1 cellular context compared by ENCODE assay signal in genomic region chr19:3852614-3853254, GRCh38.
A peak's percentile ranks its signal among the peaks of the same experiment; 100 is the strongest.
TF ChIP-seq lines count a peak whose summit lies in the region.

No MANE protein-coding gene starts in this region.

TF ChIP-seq in HEK293, 187 proteins besides CTCF, POLR2A, EP300 and RAD21 (continued from another document and continues in another):
- TF ChIP-seq INSM2 (tag by site-specific recombination; IDR thresholded peaks at IDR 0.05) (peak; percentile 31; the same call in 1 of the 2 replicates), PRDM4 (tag by site-specific recombination; IDR thresholded peaks at IDR 0.05) (no peak), ZNF112 (tag by site-specific recombination; IDR thresholded peaks at IDR 0.05) (0 out of 2 replicates have a peak, but pooled peaks have one; percentile 20), ZNF555 (tag by site-specific recombination; conservative IDR thresholded peaks at IDR 0.05) (no peak), ZNF548 (tag by site-specific recombination; IDR thresholded peaks at IDR 0.05) (0 out of 2 replicates have a peak, but pooled peaks have one; percentile 10), PRDM2 (tag by site-specific recombination; IDR thresholded peaks at IDR 0.05; ENCODE audit: borderline replicate concordance) (no peak), ZNF521 (tag by site-specific recombination; IDR thresholded peaks at IDR 0.05) (no peak), ZNF335 (tag by site-specific recombination; conservative IDR thresholded peaks at IDR 0.05) (peak; percentile 33; the same call in 1 of the 2 replicates), KLF9 (tag by site-specific recombination; IDR thresholded peaks at IDR 0.05; ENCODE audit: low read depth) (no peak), ZBTB21 (tag by site-specific recombination; IDR thresholded peaks at IDR 0.05) (0 out of 2 replicates have a peak, but pooled peaks have one; percentile 37), ZBTB10 (tag by site-specific recombination; IDR thresholded peaks at IDR 0.05) (peak; percentile 75), ZNF660 (tag by site-specific recombination; IDR thresholded peaks at IDR 0.05) (peak; percentile 96), ZNF707 (tag by site-specific recombination; IDR thresholded peaks at IDR 0.05) (no peak), KLF10 (tag by site-specific recombination; IDR thresholded peaks at IDR 0.05) (no peak), ZNF223 (tag by site-specific recombination; IDR thresholded peaks at IDR 0.05) (0 out of 2 replicates have a peak, but pooled peaks have one; percentile 16), PRDM6 (tag by site-specific recombination; IDR thresholded peaks at IDR 0.05) (no peak), ZNF433 (tag by site-specific recombination; IDR thresholded peaks at IDR 0.05; ENCODE audit: low read depth) (no peak), ZBTB48 (tag by site-specific recombination; IDR thresholded peaks at IDR 0.05) (0 out of 2 replicates have a peak, but pooled peaks have one; percentile 50), ZNF24 (tag by site-specific recombination; IDR thresholded peaks at IDR 0.05) (no peak), ZNF777 (tag by site-specific recombination; IDR thresholded peaks at IDR 0.05; ENCODE audit: borderline replicate concordance) (no peak), ZNF302 (tag by site-specific recombination; IDR thresholded peaks at IDR 0.05; ENCODE audit: low read depth) (no peak), KLF16 (tag by site-specific recombination; IDR thresholded peaks at IDR 0.05) (peak; percentile 31; the same call in 1 of the 2 replicates), PRDM10 (tag by site-specific recombination; IDR thresholded peaks at IDR 0.05) (peak; percentile 26; the same call in 1 of the 2 replicates), ZNF121 (tag by site-specific recombination; IDR thresholded peaks at IDR 0.05) (0 out of 2 replicates have a peak, but pooled peaks have one; percentile 45), ZBTB6 (tag by site-specific recombination; IDR thresholded peaks at IDR 0.05) (no peak), ZNF488 (tag by site-specific recombination; IDR thresholded peaks at IDR 0.05) (no peak), ZNF18 (tag by site-specific recombination; IDR thresholded peaks at IDR 0.05) (no peak), ZNF221 (tag by site-specific recombination; IDR thresholded peaks at IDR 0.05; ENCODE audit: borderline replicate concordance) (no peak), KLF1 (tag by site-specific recombination; IDR thresholded peaks at IDR 0.05) (no peak), ZNF2 (tag by site-specific recombination; IDR thresholded peaks at IDR 0.05) (no peak), ZNF501 (tag by site-specific recombination; IDR thresholded peaks at IDR 0.05) (no peak), SCRT2 (tag by site-specific recombination; IDR thresholded peaks at IDR 0.05) (no peak), ZNF596 (tag by site-specific recombination; IDR thresholded peaks at IDR 0.05) (no peak), ZEB2 (tag by site-specific recombination; IDR thresholded peaks at IDR 0.05) (peak; percentile 40; the same call in 1 of the 2 replicates), OSR2 (tag by site-specific recombination; IDR thresholded peaks at IDR 0.05) (no peak), ZNF19 (tag by site-specific recombination; IDR thresholded peaks at IDR 0.05; ENCODE audit: low read depth) (no peak)
